ENCODE assay signal across 8 cellular contexts in the genomic region with DNA sequence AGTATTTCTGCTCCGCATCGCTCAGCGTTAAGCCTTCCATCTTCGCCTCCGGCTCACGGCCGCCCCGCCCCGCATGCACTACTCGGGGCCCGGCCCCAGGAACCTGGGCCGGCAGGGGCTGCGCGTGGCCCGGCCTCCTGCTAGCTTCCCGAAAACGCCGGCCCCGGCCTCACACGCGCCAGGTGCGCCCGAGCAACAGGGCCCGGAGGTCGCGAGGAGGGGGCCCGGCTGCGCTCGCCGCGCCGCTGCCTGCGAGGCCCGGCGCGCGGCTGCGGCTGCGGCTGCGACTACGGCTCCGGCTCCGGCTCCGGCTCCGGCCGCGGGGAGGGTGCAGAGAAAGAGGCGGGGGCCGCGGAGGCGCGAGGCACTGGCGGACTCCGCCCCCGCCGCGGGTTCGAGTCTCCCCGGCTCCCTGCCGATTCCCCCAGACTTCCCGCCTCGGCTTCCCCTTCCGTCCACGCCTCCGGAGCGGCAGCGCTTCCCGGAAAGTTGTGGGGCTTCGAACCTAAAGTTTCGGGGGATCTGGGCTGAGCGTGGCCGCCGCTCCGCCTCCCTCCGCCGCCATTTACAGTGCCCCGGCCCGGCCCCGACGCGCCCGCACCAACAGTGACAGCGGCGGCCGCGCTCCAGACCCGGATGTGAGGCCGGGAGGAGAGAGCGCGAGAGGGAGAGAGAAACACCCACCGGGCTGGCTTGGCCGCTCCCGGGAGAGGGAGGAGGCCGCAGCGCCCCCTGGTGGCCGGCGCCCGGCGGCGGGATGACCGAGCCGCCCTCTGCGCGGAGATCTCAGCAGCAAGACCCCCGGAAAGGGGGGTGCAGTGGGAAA. TPM values are rescaled to one million over a fixed set of nuclear protein-coding genes. Genes with fewer than 3 reads are reported as not detected.
DNase-seq lines count a peak whose midpoint lies in the region; ATAC-seq and TF ChIP-seq lines count a peak whose summit lies in the region.

A gene with protein sequence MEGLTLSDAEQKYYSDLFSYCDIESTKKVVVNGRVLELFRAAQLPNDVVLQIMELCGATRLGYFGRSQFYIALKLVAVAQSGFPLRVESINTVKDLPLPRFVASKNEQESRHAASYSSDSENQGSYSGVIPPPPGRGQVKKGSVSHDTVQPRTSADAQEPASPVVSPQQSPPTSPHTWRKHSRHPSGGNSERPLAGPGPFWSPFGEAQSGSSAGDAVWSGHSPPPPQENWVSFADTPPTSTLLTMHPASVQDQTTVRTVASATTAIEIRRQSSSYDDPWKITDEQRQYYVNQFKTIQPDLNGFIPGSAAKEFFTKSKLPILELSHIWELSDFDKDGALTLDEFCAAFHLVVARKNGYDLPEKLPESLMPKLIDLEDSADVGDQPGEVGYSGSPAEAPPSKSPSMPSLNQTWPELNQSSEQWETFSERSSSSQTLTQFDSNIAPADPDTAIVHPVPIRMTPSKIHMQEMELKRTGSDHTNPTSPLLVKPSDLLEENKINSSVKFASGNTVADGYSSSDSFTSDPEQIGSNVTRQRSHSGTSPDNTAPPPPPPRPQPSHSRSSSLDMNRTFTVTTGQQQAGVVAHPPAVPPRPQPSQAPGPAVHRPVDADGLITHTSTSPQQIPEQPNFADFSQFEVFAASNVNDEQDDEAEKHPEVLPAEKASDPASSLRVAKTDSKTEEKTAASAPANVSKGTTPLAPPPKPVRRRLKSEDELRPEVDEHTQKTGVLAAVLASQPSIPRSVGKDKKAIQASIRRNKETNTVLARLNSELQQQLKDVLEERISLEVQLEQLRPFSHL (minus strand): TSS at position 611 of the 826 bp plus-strand sequence. CDS start 571 bp downstream, at position 40.

- H3K27ac ChIP-seq in angular gyrus (ENCODE audit: low read depth, low read length) (peak within 1 kb of the TSS; percentile 79), right atrium auricular region (peak within 1 kb of the TSS; percentile 87 to 94), uterus (peak within 1 kb of the TSS; percentile 80 to 85)

- H3K4me1 ChIP-seq in right atrium auricular region (peaks cover 0 to 40% of the 10 kb centered on the region in 2 donors), uterus (peaks cover 0 to 8% of the 10 kb centered on the region in 2 donors)

- H3K9me3 ChIP-seq in right atrium auricular region: no peaks in the 10 kb centered on the region
- H3K9me3 ChIP-seq in uterus: no peaks in the 10 kb centered on the region

- H3K4me3 ChIP-seq in right atrium auricular region: peak within 1 kb of the TSS; percentile 71 to 87
- H3K4me3 ChIP-seq in uterus: peak within 1 kb of the TSS; percentile 60 to 80

- H3K27me3 ChIP-seq in right atrium auricular region: no peaks in the 10 kb centered on the region
- H3K27me3 ChIP-seq in uterus: no peaks in the 10 kb centered on the region

- peak; percentile 30 to 68 for TF ChIP-seq POLR2A in uterus (IDR thresholded peaks at IDR 0.05)

- peak; percentile 91 for ATAC-seq in GM18498 (IDR thresholded peaks at IDR 0.05; ENCODE audit: unreplicated experiment)
- peak; percentile 94 for ATAC-seq in HG02840 (IDR thresholded peaks at IDR 0.05; ENCODE audit: low FRiP score, unreplicated experiment)

- DNase-seq in NCI-H1436 treated with DMSO at 0.1 percent for 48 hours (lab: John Stamatoyannopoulos, UW): peak; percentile 39
- peak; percentile 84 to 94 (median 86) for DNase-seq in T-helper 2 cell
- DNase-seq in right atrium auricular region (ENCODE audit: low spot score): peak; percentile 92
- peak; percentile 88 for DNase-seq in putamen (ENCODE audit: low spot score)
- peak; percentile 89 to 90 for DNase-seq in uterus

- TF ChIP-seq CTCF in right atrium auricular region (IDR thresholded peaks at IDR 0.05): peak; percentile 99
- peak; percentile 91 to 100 (median 97) for TF ChIP-seq CTCF in uterus (IDR thresholded peaks at IDR 0.05)

- intact Hi-C loops in uterus (cut with DNase I; ENCODE audit: low total_unique reads): no loop called here

- H3K36me3 ChIP-seq in right atrium auricular region (no peaks in the 10 kb centered on the region), uterus (no peaks in the 10 kb centered on the region)

RNA-seq across cellular contexts. Expression of the gene that starts here (rescaled TPM):
- 10 to 100 TPM; 29.7 to 35.2 TPM for total RNA-seq in right atrium auricular region
- 100 to 1,000 TPM in 1 of 4 donors, 10 to 100 TPM in 3; 36.5 to 266 (median 70.7) TPM for total RNA-seq in uterus

Comparison
In these comparisons a context has a peak if more than half of its experiments do, and no peak if none do; other contexts are left out.
1. Peak in every context shown above with its lines: DNase-seq, ATAC-seq, H3K4me3 ChIP-seq and H3K27ac ChIP-seq.
2. DNase-seq: peak in every context shown above with its lines; median percentile 92 in right atrium auricular region; 90 in uterus; 88 in putamen; 86 in T-helper 2 cell; 39 in NCI-H1436 treated with DMSO at 0.1 percent for 48 hours.